9 cellular contexts compared by ENCODE assay signal in genomic region chr4:6472387-6473263, GRCh38. TPM values are rescaled to one million over a fixed set of nuclear protein-coding genes. Genes with fewer than 3 reads are reported as not detected.
DNase-seq lines count a peak whose midpoint lies in the region; ATAC-seq and TF ChIP-seq lines count a peak whose summit lies in the region.
"Had no signal": no experiment of that assay in that cellular context is flagged by ENCODE, and none has a peak within 500 bp of the region (broad histone marks: within the 10 kb centered on the region; RNA-seq: fewer than 3 reads in every experiment).

TSS of gene PPP2R2C (minus strand) at chr4:6472614. CDS start at chr4:6472229, 385 bp downstream.

- H3K4me1 Mint-ChIP-seq in effector memory CD8-positive, alpha-beta T cell (ENCODE audit: low read depth in 2 of 2), result peaks cover 0 to 8% of the 10 kb centered on the region in 2 donors
- H3K4me1 Mint-ChIP-seq in nephron progenitor cell, result peaks cover under 1% of the 10 kb centered on the region

- H3K27me3 Mint-ChIP-seq in effector memory CD8-positive, alpha-beta T cell, result peaks cover 66 to 75% of the 10 kb centered on the region in 2 donors
- peaks cover 93% of the 10 kb centered on the region for H3K27me3 Mint-ChIP-seq in nephron progenitor cell (ENCODE audit: low read depth, poor library complexity)

- peak within 1 kb of the TSS; percentile 44 to 56 for H3K4me3 Mint-ChIP-seq in effector memory CD8-positive, alpha-beta T cell
- peak within 1 kb of the TSS; percentile 69 for H3K4me3 Mint-ChIP-seq in nephron progenitor cell

- no peaks in the 10 kb centered on the region for H3K36me3 Mint-ChIP-seq in effector memory CD8-positive, alpha-beta T cell (ENCODE audit: insufficient read depth)
- H3K36me3 Mint-ChIP-seq in nephron progenitor cell (ENCODE audit: low read depth), result no peaks in the 10 kb centered on the region

- TF ChIP-seq RAD21 in Ishikawa (IDR thresholded peaks at IDR 0.05; ENCODE audit: low read depth), result no peak

- in situ Hi-C loops in Caki2 (cut with HindIII; ENCODE audit: low pct_unique_long_range_greater_than_20kb, low sequenced_read_pairs), result no loop called here

- no peak within 1 kb of the TSS for H3K27ac Mint-ChIP-seq in effector memory CD8-positive, alpha-beta T cell
- no peak within 1 kb of the TSS for H3K27ac Mint-ChIP-seq in nephron progenitor cell

- no peak for ATAC-seq in effector memory CD8-positive, alpha-beta T cell (replicated peaks)
- no peak for ATAC-seq in HG03378 (IDR thresholded peaks at IDR 0.05; ENCODE audit: unreplicated experiment)
- ATAC-seq in GM19324 (IDR thresholded peaks at IDR 0.05; ENCODE audit: low FRiP score, unreplicated experiment), result no peak

- no peak for TF ChIP-seq CTCF in nephron progenitor cell (IDR thresholded peaks at IDR 0.05)

- DNase-seq in Caki2 (ENCODE audit: low read depth) (peak; percentile 28), nephron progenitor cell (peak; percentile 65)
- DNase-seq in effector memory CD8-positive, alpha-beta T cell, result no peak
- no peak for DNase-seq in activated CD4-positive, CD25-positive, alpha-beta regulatory T cell (lab: John Stamatoyannopoulos, UW)
- no peak for DNase-seq in activated CD4-positive, CD25-positive, alpha-beta regulatory T cell treated with anti-CD3 and anti-CD28 coated beads, Interleukin-2, amount 50 U/mL, for 72 hours

- H3K9me3 Mint-ChIP-seq in effector memory CD8-positive, alpha-beta T cell, result no peaks in the 10 kb centered on the region
- peaks cover under 1% of the 10 kb centered on the region for H3K9me3 Mint-ChIP-seq in nephron progenitor cell

- TF ChIP-seq EP300 in Ishikawa (IDR thresholded peaks at IDR 0.05; ENCODE audit: borderline replicate concordance), result no peak

TF ChIP-seq in Ishikawa, 13 proteins besides CTCF, POLR2A, EP300 and RAD21:
- TF ChIP-seq EGR1 (IDR thresholded peaks at IDR 0.05) (peak; percentile 75), USF1 (IDR thresholded peaks at IDR 0.05) (no peak), CREB1 (IDR thresholded peaks at IDR 0.05; ENCODE audit: low read depth) (no peak), MAX (IDR thresholded peaks at IDR 0.05) (no peak), YY1 (IDR thresholded peaks at IDR 0.05; ENCODE audit: low read depth) (no peak)

RNA-seq across cellular contexts. Expression of gene PPP2R2C, which starts in this region (rescaled TPM):
- 38.9 and 51.9 TPM in 2 replicates for total RNA-seq in Caki2 (2014; rRNA removed; shearing (Covaris generic); ENCODE audit: low replicate concordance)
- total RNA-seq: activated CD8-positive, alpha-beta memory T cell treated with anti-CD3 and anti-CD28 coated beads for 36 hours had no signal

Comparison
In these comparisons a context has a peak if more than half of its experiments do, and no peak if none do; other contexts are left out.
1. DNase-seq: peak in Caki2 (single experiment) and nephron progenitor cell (single experiment); none in effector memory CD8-positive, alpha-beta T cell (0 of 3), activated CD4-positive, CD25-positive, alpha-beta regulatory T cell (0 of 4) and activated CD4-positive, CD25-positive, alpha-beta regulatory T cell treated with anti-CD3 and anti-CD28 coated beads, Interleukin-2, amount 50 U/mL, for 72 hours (single experiment).